Comparison of ENCODE assay signal across 1 cellular context in the genomic region with DNA sequence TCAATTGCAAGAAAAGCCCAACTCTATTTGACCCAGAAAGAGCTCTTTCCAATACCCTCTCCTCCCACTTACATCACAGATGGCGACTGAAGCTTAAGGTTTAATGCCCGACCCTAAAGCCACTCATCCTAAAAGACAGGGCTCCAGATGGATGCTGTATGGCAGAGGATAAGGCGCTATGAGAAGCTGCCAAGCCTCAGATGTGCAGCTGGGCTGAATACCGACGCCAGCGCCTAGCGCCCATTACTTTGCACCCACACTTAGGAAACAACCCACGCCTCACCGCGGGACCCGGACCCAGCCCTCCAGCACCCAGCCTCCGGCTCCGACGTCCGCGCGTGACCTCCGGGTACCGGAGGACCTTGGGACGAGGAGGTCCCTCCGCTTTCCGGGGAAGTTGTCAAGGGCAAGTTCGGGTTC.
TF ChIP-seq lines count a peak whose summit lies in the region.

No MANE protein-coding gene starts in this region.

TF ChIP-seq in HepG2, 621 proteins besides CTCF, POLR2A, EP300 and RAD21 (continued from another document and continues in another):
- TF ChIP-seq, protein P1, sequence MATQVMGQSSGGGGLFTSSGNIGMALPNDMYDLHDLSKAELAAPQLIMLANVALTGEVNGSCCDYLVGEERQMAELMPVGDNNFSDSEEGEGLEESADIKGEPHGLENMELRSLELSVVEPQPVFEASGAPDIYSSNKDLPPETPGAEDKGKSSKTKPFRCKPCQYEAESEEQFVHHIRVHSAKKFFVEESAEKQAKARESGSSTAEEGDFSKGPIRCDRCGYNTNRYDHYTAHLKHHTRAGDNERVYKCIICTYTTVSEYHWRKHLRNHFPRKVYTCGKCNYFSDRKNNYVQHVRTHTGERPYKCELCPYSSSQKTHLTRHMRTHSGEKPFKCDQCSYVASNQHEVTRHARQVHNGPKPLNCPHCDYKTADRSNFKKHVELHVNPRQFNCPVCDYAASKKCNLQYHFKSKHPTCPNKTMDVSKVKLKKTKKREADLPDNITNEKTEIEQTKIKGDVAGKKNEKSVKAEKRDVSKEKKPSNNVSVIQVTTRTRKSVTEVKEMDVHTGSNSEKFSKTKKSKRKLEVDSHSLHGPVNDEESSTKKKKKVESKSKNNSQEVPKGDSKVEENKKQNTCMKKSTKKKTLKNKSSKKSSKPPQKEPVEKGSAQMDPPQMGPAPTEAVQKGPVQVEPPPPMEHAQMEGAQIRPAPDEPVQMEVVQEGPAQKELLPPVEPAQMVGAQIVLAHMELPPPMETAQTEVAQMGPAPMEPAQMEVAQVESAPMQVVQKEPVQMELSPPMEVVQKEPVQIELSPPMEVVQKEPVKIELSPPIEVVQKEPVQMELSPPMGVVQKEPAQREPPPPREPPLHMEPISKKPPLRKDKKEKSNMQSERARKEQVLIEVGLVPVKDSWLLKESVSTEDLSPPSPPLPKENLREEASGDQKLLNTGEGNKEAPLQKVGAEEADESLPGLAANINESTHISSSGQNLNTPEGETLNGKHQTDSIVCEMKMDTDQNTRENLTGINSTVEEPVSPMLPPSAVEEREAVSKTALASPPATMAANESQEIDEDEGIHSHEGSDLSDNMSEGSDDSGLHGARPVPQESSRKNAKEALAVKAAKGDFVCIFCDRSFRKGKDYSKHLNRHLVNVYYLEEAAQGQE (IDR thresholded peaks at IDR 0.05; ENCODE audit: borderline replicate concordance in 1 of 2, low read depth in 1 of 2, low read length in 2 of 2), result no peak
- TF ChIP-seq, protein P2, sequence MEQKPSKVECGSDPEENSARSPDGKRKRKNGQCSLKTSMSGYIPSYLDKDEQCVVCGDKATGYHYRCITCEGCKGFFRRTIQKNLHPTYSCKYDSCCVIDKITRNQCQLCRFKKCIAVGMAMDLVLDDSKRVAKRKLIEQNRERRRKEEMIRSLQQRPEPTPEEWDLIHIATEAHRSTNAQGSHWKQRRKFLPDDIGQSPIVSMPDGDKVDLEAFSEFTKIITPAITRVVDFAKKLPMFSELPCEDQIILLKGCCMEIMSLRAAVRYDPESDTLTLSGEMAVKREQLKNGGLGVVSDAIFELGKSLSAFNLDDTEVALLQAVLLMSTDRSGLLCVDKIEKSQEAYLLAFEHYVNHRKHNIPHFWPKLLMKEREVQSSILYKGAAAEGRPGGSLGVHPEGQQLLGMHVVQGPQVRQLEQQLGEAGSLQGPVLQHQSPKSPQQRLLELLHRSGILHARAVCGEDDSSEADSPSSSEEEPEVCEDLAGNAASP (CRISPR knock-in tag; IDR thresholded peaks at IDR 0.05; ENCODE audit: borderline replicate concordance), result no peak
- TF ChIP-seq, protein P3, sequence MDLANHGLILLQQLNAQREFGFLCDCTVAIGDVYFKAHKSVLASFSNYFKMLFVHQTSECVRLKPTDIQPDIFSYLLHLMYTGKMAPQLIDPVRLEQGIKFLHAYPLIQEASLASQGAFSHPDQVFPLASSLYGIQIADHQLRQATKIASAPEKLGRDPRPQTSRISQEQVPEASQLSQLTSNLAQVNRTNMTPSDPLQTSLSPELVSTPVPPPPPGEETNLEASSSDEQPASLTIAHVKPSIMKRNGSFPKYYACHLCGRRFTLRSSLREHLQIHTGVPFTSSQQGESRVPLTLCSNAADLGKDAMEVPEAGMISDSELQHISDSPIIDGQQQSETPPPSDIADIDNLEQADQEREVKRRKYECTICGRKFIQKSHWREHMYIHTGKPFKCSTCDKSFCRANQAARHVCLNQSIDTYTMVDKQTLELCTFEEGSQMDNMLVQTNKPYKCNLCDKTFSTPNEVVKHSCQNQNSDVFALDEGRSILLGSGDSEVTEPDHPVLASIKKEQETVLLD (CRISPR knock-in tag; IDR thresholded peaks at IDR 0.05; ENCODE audit: low read depth), result no peak
- TF ChIP-seq SRF (IDR thresholded peaks at IDR 0.05; ENCODE audit: low read depth, low read length) (no peak), HMGA1 (CRISPR knock-in tag; conservative IDR thresholded peaks at IDR 0.05) (no peak), ARNT2 (CRISPR knock-in tag; IDR thresholded peaks at IDR 0.05; ENCODE audit: low read depth) (no peak), CBX1 (IDR thresholded peaks at IDR 0.05; ENCODE audit: low read depth) (no peak), TBX2 (CRISPR knock-in tag; IDR thresholded peaks at IDR 0.05; ENCODE audit: borderline replicate concordance) (no peak), ZFY (CRISPR knock-in tag; IDR thresholded peaks at IDR 0.05) (no peak), ZBTB8A (CRISPR knock-in tag; IDR thresholded peaks at IDR 0.05; ENCODE audit: borderline replicate concordance, low read depth) (no peak), JUND (CRISPR knock-in tag; IDR thresholded peaks at IDR 0.05) (0 out of 2 replicates have a peak, but pooled peaks have one; percentile 7), ZNF225 (CRISPR knock-in tag; IDR thresholded peaks at IDR 0.05) (peak; percentile 88; the same call in 1 of the 2 replicates), PAWR (CRISPR knock-in tag; IDR thresholded peaks at IDR 0.05; ENCODE audit: borderline replicate concordance) (no peak), ZKSCAN1 (IDR thresholded peaks at IDR 0.05; ENCODE audit: low read length) (no peak), ZNF766 (CRISPR knock-in tag; IDR thresholded peaks at IDR 0.05; ENCODE audit: borderline replicate concordance) (no peak), IKZF1 (IDR thresholded peaks at IDR 0.05) (no peak), CENPT (CRISPR knock-in tag; IDR thresholded peaks at IDR 0.05; ENCODE audit: low read depth) (0 out of 2 replicates have a peak, but pooled peaks have one; percentile 78), ATM (IDR thresholded peaks at IDR 0.05; ENCODE audit: borderline replicate concordance) (no peak), MEIS2 (CRISPR knock-in tag; IDR thresholded peaks at IDR 0.05) (no peak), ZNF83 (CRISPR knock-in tag; IDR thresholded peaks at IDR 0.05; ENCODE audit: borderline replicate concordance) (no peak), SALL1 (CRISPR knock-in tag; IDR thresholded peaks at IDR 0.05) (no peak), TCF7L2 (IDR thresholded peaks at IDR 0.05; ENCODE audit: low read depth, low read length) (no peak), U2AF2 (IDR thresholded peaks at IDR 0.05; ENCODE audit: low read depth, low read length) (0 out of 2 replicates have a peak, but pooled peaks have one; percentile 23), THAP11 (CRISPR knock-in tag; IDR thresholded peaks at IDR 0.05) (no peak), NR2F1 (CRISPR knock-in tag; IDR thresholded peaks at IDR 0.05) (no peak)
- TF ChIP-seq, protein P4, sequence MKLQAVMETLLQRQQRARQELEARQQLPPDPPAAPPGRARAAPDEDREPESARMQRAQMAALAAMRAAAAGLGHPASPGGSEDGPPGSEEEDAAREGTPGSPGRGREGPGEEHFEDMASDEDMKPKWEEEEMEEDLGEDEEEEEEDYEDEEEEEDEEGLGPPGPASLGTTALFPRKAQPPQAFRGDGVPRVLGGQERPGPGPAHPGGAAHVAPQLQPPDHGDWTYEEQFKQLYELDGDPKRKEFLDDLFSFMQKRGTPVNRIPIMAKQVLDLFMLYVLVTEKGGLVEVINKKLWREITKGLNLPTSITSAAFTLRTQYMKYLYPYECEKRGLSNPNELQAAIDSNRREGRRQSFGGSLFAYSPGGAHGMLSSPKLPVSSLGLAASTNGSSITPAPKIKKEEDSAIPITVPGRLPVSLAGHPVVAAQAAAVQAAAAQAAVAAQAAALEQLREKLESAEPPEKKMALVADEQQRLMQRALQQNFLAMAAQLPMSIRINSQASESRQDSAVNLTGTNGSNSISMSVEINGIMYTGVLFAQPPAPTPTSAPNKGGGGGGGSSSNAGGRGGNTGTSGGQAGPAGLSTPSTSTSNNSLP (IDR thresholded peaks at IDR 0.05; ENCODE audit: low read depth, low read length), result no peak
- TF ChIP-seq, protein P5, sequence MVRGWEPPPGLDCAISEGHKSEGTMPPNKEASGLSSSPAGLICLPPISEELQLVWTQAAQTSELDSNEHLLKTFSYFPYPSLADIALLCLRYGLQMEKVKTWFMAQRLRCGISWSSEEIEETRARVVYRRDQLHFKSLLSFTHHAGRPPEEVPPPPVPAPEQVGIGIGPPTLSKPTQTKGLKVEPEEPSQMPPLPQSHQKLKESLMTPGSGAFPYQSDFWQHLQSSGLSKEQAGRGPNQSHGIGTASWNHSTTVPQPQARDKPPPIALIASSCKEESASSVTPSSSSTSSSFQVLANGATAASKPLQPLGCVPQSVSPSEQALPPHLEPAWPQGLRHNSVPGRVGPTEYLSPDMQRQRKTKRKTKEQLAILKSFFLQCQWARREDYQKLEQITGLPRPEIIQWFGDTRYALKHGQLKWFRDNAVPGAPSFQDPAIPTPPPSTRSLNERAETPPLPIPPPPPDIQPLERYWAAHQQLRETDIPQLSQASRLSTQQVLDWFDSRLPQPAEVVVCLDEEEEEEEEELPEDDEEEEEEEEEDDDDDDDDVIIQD (CRISPR knock-in tag; IDR thresholded peaks at IDR 0.05; ENCODE audit: low read depth), result no peak
- TF ChIP-seq, protein P6, sequence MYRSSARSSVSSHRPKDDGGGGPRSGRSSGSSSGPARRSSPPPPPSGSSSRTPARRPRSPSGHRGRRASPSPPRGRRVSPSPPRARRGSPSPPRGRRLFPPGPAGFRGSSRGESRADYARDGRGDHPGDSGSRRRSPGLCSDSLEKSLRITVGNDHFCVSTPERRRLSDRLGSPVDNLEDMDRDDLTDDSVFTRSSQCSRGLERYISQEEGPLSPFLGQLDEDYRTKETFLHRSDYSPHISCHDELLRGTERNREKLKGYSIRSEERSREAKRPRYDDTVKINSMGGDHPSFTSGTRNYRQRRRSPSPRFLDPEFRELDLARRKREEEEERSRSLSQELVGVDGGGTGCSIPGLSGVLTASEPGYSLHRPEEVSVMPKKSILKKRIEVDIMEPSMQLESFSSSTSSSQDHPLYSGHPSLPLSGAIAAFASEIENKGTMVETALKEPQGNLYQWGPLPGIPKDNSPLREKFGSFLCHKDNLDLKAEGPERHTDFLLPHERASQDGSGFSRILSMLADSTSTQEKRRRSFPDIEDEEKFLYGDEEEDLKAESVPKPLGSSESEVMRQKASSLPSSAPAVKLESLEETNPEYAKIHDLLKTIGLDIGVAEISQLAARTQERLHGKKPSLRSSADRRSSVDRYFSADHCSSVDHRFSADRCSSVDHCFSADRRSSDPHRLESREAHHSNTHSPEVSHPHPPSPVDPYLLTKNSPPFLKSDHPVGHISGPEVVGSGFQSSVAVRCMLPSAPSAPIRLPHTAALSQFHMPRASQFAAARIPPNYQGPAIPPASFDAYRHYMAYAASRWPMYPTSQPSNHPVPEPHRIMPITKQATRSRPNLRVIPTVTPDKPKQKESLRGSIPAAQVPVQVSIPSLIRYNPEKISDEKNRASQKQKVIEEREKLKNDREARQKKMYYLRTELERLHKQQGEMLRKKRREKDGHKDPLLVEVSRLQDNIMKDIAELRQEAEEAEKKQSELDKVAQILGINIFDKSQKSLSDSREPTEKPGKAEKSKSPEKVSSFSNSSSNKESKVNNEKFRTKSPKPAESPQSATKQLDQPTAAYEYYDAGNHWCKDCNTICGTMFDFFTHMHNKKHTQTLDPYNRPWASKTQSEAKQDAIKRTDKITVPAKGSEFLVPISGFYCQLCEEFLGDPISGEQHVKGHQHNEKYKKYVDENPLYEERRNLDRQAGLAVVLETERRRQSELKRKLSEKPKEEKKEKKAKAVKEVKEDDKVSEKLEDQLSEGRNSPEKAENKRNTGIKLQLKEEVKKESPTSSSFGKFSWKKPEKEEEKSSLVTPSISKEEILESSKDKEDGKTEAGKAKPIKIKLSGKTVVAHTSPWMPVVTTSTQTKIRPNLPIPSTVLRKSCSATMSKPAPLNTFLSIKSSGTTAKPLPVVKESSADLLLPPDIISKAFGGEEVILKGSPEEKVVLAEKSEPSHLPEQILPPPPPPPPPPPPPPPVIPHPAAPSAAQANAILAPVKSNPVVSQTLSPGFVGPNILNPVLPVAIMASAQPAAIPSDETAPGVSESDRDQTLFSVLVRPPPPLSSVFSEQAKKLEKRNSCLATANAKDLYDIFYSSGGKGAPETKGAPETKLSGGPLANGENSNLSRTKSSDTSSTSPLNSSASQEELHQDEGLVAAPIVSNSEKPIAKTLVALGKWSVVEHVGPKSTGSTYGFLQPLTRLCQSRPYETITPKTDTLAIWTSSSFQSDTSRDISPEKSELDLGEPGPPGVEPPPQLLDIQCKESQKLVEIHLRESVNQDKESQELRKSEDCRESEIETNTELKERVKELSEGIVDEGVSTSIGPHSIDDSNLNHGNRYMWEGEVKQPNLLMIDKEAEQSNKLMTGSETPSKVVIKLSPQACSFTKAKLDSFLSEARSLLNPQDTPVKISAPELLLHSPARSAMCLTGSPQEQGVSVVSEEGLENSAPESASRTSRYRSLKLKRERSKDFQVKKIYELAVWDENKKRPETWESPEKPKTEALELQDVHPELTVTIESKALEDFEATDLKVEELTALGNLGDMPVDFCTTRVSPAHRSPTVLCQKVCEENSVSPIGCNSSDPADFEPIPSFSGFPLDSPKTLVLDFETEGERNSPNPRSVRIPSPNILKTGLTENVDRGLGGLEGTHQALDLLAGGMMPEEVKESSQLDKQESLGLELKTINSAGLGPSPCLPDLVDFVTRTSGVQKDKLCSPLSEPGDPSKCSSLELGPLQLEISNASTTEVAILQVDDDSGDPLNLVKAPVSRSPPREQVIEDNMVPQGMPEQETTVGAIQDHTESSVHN (CRISPR knock-in tag; IDR thresholded peaks at IDR 0.05), result no peak
- TF ChIP-seq, protein P7, sequence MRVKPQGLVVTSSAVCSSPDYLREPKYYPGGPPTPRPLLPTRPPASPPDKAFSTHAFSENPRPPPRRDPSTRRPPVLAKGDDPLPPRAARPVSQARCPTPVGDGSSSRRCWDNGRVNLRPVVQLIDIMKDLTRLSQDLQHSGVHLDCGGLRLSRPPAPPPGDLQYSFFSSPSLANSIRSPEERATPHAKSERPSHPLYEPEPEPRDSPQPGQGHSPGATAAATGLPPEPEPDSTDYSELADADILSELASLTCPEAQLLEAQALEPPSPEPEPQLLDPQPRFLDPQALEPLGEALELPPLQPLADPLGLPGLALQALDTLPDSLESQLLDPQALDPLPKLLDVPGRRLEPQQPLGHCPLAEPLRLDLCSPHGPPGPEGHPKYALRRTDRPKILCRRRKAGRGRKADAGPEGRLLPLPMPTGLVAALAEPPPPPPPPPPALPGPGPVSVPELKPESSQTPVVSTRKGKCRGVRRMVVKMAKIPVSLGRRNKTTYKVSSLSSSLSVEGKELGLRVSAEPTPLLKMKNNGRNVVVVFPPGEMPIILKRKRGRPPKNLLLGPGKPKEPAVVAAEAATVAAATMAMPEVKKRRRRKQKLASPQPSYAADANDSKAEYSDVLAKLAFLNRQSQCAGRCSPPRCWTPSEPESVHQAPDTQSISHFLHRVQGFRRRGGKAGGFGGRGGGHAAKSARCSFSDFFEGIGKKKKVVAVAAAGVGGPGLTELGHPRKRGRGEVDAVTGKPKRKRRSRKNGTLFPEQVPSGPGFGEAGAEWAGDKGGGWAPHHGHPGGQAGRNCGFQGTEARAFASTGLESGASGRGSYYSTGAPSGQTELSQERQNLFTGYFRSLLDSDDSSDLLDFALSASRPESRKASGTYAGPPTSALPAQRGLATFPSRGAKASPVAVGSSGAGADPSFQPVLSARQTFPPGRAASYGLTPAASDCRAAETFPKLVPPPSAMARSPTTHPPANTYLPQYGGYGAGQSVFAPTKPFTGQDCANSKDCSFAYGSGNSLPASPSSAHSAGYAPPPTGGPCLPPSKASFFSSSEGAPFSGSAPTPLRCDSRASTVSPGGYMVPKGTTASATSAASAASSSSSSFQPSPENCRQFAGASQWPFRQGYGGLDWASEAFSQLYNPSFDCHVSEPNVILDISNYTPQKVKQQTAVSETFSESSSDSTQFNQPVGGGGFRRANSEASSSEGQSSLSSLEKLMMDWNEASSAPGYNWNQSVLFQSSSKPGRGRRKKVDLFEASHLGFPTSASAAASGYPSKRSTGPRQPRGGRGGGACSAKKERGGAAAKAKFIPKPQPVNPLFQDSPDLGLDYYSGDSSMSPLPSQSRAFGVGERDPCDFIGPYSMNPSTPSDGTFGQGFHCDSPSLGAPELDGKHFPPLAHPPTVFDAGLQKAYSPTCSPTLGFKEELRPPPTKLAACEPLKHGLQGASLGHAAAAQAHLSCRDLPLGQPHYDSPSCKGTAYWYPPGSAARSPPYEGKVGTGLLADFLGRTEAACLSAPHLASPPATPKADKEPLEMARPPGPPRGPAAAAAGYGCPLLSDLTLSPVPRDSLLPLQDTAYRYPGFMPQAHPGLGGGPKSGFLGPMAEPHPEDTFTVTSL (CRISPR knock-in tag; IDR thresholded peaks at IDR 0.05; ENCODE audit: borderline replicate concordance), result no peak; the same call in 1 of the 2 replicates
